ENCODE assay signal across 39 cellular contexts in the genomic region with DNA sequence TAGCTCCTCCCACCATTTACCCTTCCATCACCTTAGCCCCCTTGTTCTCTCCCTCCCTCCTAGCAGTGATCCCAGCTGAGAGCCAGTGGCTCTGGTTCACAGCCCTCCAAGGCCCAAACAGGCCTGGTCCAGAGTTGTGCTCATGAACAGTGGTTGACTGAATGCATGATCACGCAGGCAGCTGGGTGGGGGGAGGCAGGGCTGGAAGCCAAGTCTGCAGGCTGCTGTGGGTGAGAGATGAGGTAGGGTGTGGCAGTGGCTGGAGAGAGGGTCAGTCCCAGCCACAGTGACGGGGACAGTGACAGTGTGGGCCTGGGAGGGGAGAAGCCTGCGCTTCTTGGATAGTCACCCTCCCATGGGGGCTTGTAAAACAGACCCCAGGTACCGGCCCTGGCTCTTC. TPM values are rescaled to one million over a fixed set of nuclear protein-coding genes. Genes with fewer than 3 reads are reported as not detected.
"Had no signal": no experiment of that assay in that cellular context is flagged by ENCODE, and none has a peak within 500 bp of the region (broad histone marks: within the 10 kb centered on the region; RNA-seq: fewer than 3 reads in every experiment).

No MANE protein-coding gene starts in this region.

- H3K4me2 ChIP-seq: KMS-11 had no signal

- DNase-seq: Karpas-422, Kasumi-1, KG1, MG63, MM.1S, MV-4-11, NCI-H1048, NCI-H1092, NCI-H1092 treated with DMSO at 0.1 percent for 48 hours, NCI-H1105, NCI-H1105 treated with DMSO at 0.1 percent for 48 hours, NCI-H1417, NCI-H1417 treated with DMSO at 0.1 percent for 48 hours, NCI-H1436, NCI-H1436 treated with DMSO at 0.1 percent for 48 hours, NCI-H146, NCI-H1694, NCI-H1694 treated with DMSO at 0.1 percent for 48 hours, NCI-H187, NCI-H187 treated with DMSO at 0.1 percent for 48 hours, NCI-H1930, NCI-H2029, NCI-H2029 treated with DMSO at 0.1 percent for 48 hours, NCI-H2081, NCI-H2081 treated with DMSO at 0.1 percent for 48 hours, NCI-H2107, NCI-H2171, NCI-H2171 treated with DMSO at 0.1 percent for 48 hours, NCI-H2227 treated with DMSO at 0.1 percent for 48 hours, NCI-H226, NCI-H345, NCI-H446, NCI-H446 treated with DMSO at 0.1 percent for 48 hours, NCI-H510A had no signal

- H3K9me3 ChIP-seq: MG63 had no signal

- H3K4me3 ChIP-seq: MG63 had no signal

- H3K9ac ChIP-seq: KMS-11 had no signal

- H3K27ac ChIP-seq: KMS-11 had no signal

- H3K36me3 ChIP-seq: MG63 had no signal

RNA-seq across cellular contexts. Expression of a gene that starts 22.2 kb away (rescaled TPM):
- total RNA-seq: LHCN-M2, M059J, MCF 10A had no signal

RNA-seq across cellular contexts. Expression of a gene that starts 51.0 kb away (rescaled TPM):
- total RNA-seq: LHCN-M2, M059J, MCF 10A, NCI-H460 had no signal

RNA-seq across cellular contexts. Expression of a gene that starts 58.0 kb away (rescaled TPM):
- total RNA-seq: LHCN-M2, M059J, MCF 10A, NCI-H460 had no signal
